ENCODE assay signal across 1 cellular context in genomic region chr4:168361365-168362024, GRCh38.
TF ChIP-seq lines count a peak whose summit lies in the region.

No MANE protein-coding gene starts in this region.

TF ChIP-seq in IMR-90, 13 proteins besides CTCF, POLR2A, EP300 and RAD21:
- TF ChIP-seq MAFK (IDR thresholded peaks at IDR 0.05; ENCODE audit: low read depth, low read length) = no peak
TF ChIP-seq in IMR-90: peak in this region for 0.
